12 cellular contexts compared by ENCODE assay signal in genomic region chr4:111991163-111991562, GRCh38.
DNase-seq lines count a peak whose midpoint lies in the region; ATAC-seq and TF ChIP-seq lines count a peak whose summit lies in the region.
"Had no signal": no experiment of that assay in that cellular context is flagged by ENCODE, and none has a peak within 500 bp of the region (broad histone marks: within the 10 kb centered on the region; RNA-seq: fewer than 3 reads in every experiment).

No MANE protein-coding gene starts in this region.

- peak; percentile 92 for ATAC-seq in HG03097 (IDR thresholded peaks at IDR 0.05; ENCODE audit: low FRiP score, unreplicated experiment)
- no peak for ATAC-seq in left cardiac atrium
- ATAC-seq: activated T-cell treated with anti-CD3 and anti-CD28 coated beads, Interleukin-2, amount 50 U/mL, for 4 hours had no signal

- H3K4me3 ChIP-seq in GM12865 (ENCODE audit: low read depth, low read length) = no peak overlapping the region
- H3K4me3 ChIP-seq: lung had no signal

- intact Hi-C loops in left cardiac atrium (cut with DNase I) = no loop called here

- in situ Hi-C loops in SK-MEL-5 (cut with HindIII; ENCODE audit: low pct_unique_long_range_greater_than_20kb, low sequenced_read_pairs) = no loop called here

- no peak for TF ChIP-seq CTCF in GM12865 (IDR thresholded peaks at IDR 0.05; ENCODE audit: insufficient read depth, low read depth, low read length, missing control alignments)
- no peak for TF ChIP-seq CTCF in GM20000 (IDR thresholded peaks at IDR 0.05; ENCODE audit: extremely low read depth, missing control alignments)

- DNase-seq in GM12865 (ENCODE audit: low read depth) (peak; percentile 61), GM20000 (ENCODE audit: low spot score) (peak; percentile 39), SK-MEL-5 (ENCODE audit: low read depth, low spot score) (peak; percentile 18), left cardiac atrium (no peak), DMS114 treated with DMSO at 0.1 percent for 48 hours (lab: John Stamatoyannopoulos, UW; ENCODE audit: unreplicated experiment) (no peak), T-helper 2 cell (no peak)
- no peak for DNase-seq in activated CD4-positive, CD25-positive, alpha-beta regulatory T cell (lab: John Stamatoyannopoulos, UW)
- DNase-seq: activated T-cell treated with anti-CD3 and anti-CD28 coated beads, Interleukin-2, amount 50 U/mL, for 4 hours; effector CD8-positive, alpha-beta T cell; Right ventricle myocardium superior had no signal

Comparison
In these comparisons a context has a peak if more than half of its experiments do, and no peak if none do; other contexts are left out.
1. DNase-seq: peak in GM12865 (single experiment), GM20000 (single experiment) and SK-MEL-5 (single experiment); none in left cardiac atrium (single experiment), DMS114 treated with DMSO at 0.1 percent for 48 hours (single experiment), activated CD4-positive, CD25-positive, alpha-beta regulatory T cell (0 of 4) and T-helper 2 cell (0 of 5).